In genomic region chrX:143853488-143853887, GRCh38 we compare ENCODE assay signal across 28 cellular contexts.
DNase-seq lines count a peak whose midpoint lies in the region; ATAC-seq and TF ChIP-seq lines count a peak whose summit lies in the region.
"Had no signal": no experiment of that assay in that cellular context is flagged by ENCODE, and none has a peak within 500 bp of the region (broad histone marks: within the 10 kb centered on the region; RNA-seq: fewer than 3 reads in every experiment).

No MANE protein-coding gene starts in this region.

- no peak for ATAC-seq in HG03520 (IDR thresholded peaks at IDR 0.05; ENCODE audit: unreplicated experiment)
- ATAC-seq in HG03108 (IDR thresholded peaks at IDR 0.05; ENCODE audit: unreplicated experiment) = no peak
- ATAC-seq: activated naive CD4-positive, alpha-beta T cell treated with anti-CD3 and anti-CD28 coated beads, Interleukin-2, amount 50 U/mL, for 72 hours; activated T-helper 17 cell treated with anti-CD3 and anti-CD28 coated beads, Interleukin-2, amount 50 U/mL, for 72 hours; GM23338; naive thymus-derived CD8-positive, alpha-beta T cell had no signal

- no peaks in the 10 kb centered on the region for H3K36me3 ChIP-seq in brain microvascular endothelial cell (replicated peaks)
- H3K36me3 ChIP-seq: ascending aorta, BLaER1 had no signal

- in situ Hi-C loops in brain microvascular endothelial cell (cut with HindIII; ENCODE audit: low pct_ligation_motif_present, low sequenced_read_pairs) = no loop called here

- DNase-seq in ELR (ENCODE audit: low read depth) (peak; percentile 12), RKO (ENCODE audit: low spot score) (peak; percentile 1), brain microvascular endothelial cell (no peak), kidney tubule cell (ENCODE audit: low spot score) (peak; percentile 9), LoVo (ENCODE audit: low spot score) (no peak)
- DNase-seq in activated CD4-positive, alpha-beta T cell treated with anti-CD3 and anti-CD28 coated beads for 48 hours = no peak
- DNase-seq: activated CD4-positive, alpha-beta memory T cell treated with anti-CD3 and anti-CD28 coated beads for 36 hours; activated CD8-positive, alpha-beta memory T cell treated with anti-CD3 and anti-CD28 coated beads, Interleukin-2, amount 50 U/mL, for 4 hours; COR-L47; DMS79 treated with DMSO at 0.1 percent for 48 hours; dorsolateral prefrontal cortex; glutamatergic neuron; islet precursor cell; naive thymus-derived CD8-positive, alpha-beta T cell; NCI-H1092 treated with DMSO at 0.1 percent for 48 hours; NCI-H1930; NCI-H226; NCI-H774; nucleus accumbens; SHP77; stimulated activated naive CD4-positive, alpha-beta T cell treated with Interleukin-2 at 50 U/mL for 16 hours had no signal

- TF ChIP-seq CTCF in brain microvascular endothelial cell (IDR thresholded peaks at IDR 0.05; ENCODE audit: low read depth, low read length, missing control alignments) = no peak

- no peak overlapping the region for H3K4me3 ChIP-seq in brain microvascular endothelial cell (ENCODE audit: low read depth, low read length)
- H3K4me3 ChIP-seq: ascending aorta, BLaER1, dorsolateral prefrontal cortex, GM23338 had no signal

- H3K27me3 ChIP-seq in brain microvascular endothelial cell (replicated peaks) = no peaks in the 10 kb centered on the region
- H3K27me3 ChIP-seq: ascending aorta had no signal

- H3K27ac ChIP-seq in brain microvascular endothelial cell = peak overlapping the region; percentile 24
- H3K27ac ChIP-seq: ascending aorta, BLaER1, dorsolateral prefrontal cortex had no signal

Comparison
In these comparisons a context has a peak if more than half of its experiments do, and no peak if none do; other contexts are left out.
1. DNase-seq: peak in ELR (single experiment), RKO (single experiment) and kidney tubule cell (single experiment); none in brain microvascular endothelial cell (single experiment), LoVo (single experiment) and activated CD4-positive, alpha-beta T cell treated with anti-CD3 and anti-CD28 coated beads for 48 hours (single experiment).